9 cellular contexts compared by ENCODE assay signal in the genomic region with DNA sequence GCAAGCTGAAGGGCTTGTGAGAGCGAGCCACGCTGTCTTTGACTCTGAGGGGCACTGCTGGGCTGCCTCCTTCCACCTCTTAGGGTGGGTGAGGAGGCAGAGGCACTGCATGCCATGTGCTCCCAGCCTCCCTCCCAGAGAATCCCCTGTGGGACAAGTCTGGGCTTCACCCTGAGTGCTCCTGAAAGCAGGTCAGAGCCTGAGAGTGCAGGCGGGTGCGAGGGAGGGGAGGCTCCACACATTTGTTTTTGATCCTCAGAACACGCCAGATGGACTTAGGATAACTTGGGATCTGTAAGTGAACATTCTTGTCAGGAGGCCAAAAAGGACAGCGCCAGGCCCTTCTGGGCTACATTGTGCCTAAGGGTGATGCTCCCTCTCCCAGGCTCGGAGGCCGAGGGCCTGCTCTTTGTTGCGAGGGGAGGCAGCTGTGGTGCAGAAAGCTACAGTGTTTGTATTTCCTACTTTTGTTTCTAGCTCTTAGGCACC.
DNase-seq lines count a peak whose midpoint lies in the region; ATAC-seq and TF ChIP-seq lines count a peak whose summit lies in the region.
"Had no signal": no experiment of that assay in that cellular context is flagged by ENCODE, and none has a peak within 500 bp of the region (broad histone marks: within the 10 kb centered on the region; RNA-seq: fewer than 3 reads in every experiment).

No MANE protein-coding gene starts in this region.

- H3K27me3 Mint-ChIP-seq in natural killer cell (ENCODE audit: low read depth in 2 of 2): peaks cover 18 to 33% of the 10 kb centered on the region in 2 donors

- H3K27me3 ChIP-seq in foreskin keratinocyte (no peaks in the 10 kb centered on the region), psoas muscle (ENCODE audit: insufficient read depth in 3 of 3, low read length in 2 of 3) (no peaks in the 10 kb centered on the region)

- TF ChIP-seq CTCF in foreskin keratinocyte (conservative IDR thresholded peaks at IDR 0.05) (peak; percentile 55), psoas muscle (IDR thresholded peaks at IDR 0.05) (no peak), natural killer cell (IDR thresholded peaks at IDR 0.05) (no peak)

- no peak overlapping the region for H3K4me3 ChIP-seq in psoas muscle

- peak; percentile 80 for DNase-seq in DMS153 treated with DMSO at 0.1 percent for 48 hours (lab: John Stamatoyannopoulos, UW; ENCODE audit: unreplicated experiment)
- DNase-seq in SHP77 treated with DMSO at 0.1 percent for 48 hours (lab: John Stamatoyannopoulos, UW): peak; percentile 36
- peak; percentile 98 to 99 for DNase-seq in foreskin keratinocyte
- peak; percentile 63 to 75 for DNase-seq in psoas muscle
- DNase-seq in hippocampal formation (lab: John Stamatoyannopoulos, UW): no peak
- no peak for DNase-seq in GM19240 (ENCODE audit: insufficient read length, low spot score)
- DNase-seq in natural killer cell: no peak

- H3K27ac ChIP-seq in foreskin keratinocyte (peak overlapping the region; percentile 99), psoas muscle (peak overlapping the region; percentile 60)

- H3K4me1 Mint-ChIP-seq in natural killer cell: no peaks in the 10 kb centered on the region

- no peaks in the 10 kb centered on the region for H3K9me3 Mint-ChIP-seq in natural killer cell

- intact Hi-C loops in psoas muscle (cut with DNase I): no loop called here
- intact Hi-C loops in natural killer cell (cut with micrococcal nuclease): no loop called here

- ATAC-seq in foreskin keratinocyte: peak; percentile 58
- peak; percentile 30 to 74 (median 68) for ATAC-seq in psoas muscle
- ATAC-seq in HG02678 (IDR thresholded peaks at IDR 0.05; ENCODE audit: unreplicated experiment): no peak
- ATAC-seq in natural killer cell: no peak
- ATAC-seq: activated CD4-positive, CD25-positive, alpha-beta regulatory T cell treated with anti-CD3 and anti-CD28 coated beads, Interleukin-2, amount 50 U/mL, for 24 hours had no signal

- WGBS in psoas muscle, 3 donors: 16 to 36% (median 26%) methylated on average over 9 of the region's 9 CpGs

- no peak overlapping the region for H3K27ac Mint-ChIP-seq in natural killer cell

- no peaks in the 10 kb centered on the region for H3K9me3 ChIP-seq in psoas muscle

- no peak overlapping the region for H3K4me3 Mint-ChIP-seq in natural killer cell

- H3K36me3 ChIP-seq in psoas muscle (ENCODE audit: insufficient read depth in 1 of 2, low read depth in 1 of 2): no peaks in the 10 kb centered on the region

- H3K36me3 Mint-ChIP-seq in natural killer cell: no peaks in the 10 kb centered on the region

- H3K4me1 ChIP-seq in foreskin keratinocyte (peaks cover 49% of the 10 kb centered on the region), psoas muscle (peaks cover 24% of the 10 kb centered on the region)

Comparison
In these comparisons a context has a peak if more than half of its experiments do, and no peak if none do; other contexts are left out.
1. DNase-seq: peak in DMS153 treated with DMSO at 0.1 percent for 48 hours (single experiment), SHP77 treated with DMSO at 0.1 percent for 48 hours (single experiment), foreskin keratinocyte (2 of 2) and psoas muscle (2 of 2); none in hippocampal formation (0 of 2), GM19240 (single experiment) and natural killer cell (single experiment).
2. ATAC-seq: peak in foreskin keratinocyte (single experiment) and psoas muscle (4 of 4); none in HG02678 (single experiment) and natural killer cell (0 of 3).